Comparison of ENCODE assay signal across 1 cellular context in genomic region chr17:40320771-40321501, GRCh38.
TF ChIP-seq lines count a peak whose summit lies in the region.

No MANE protein-coding gene starts in this region.

TF ChIP-seq in K562, 482 proteins besides CTCF, POLR2A, EP300 and RAD21 (continued from another document):
- TF ChIP-seq MNT (conservative IDR thresholded peaks at IDR 0.05) (no peak), HEY1 (CRISPR knock-in tag; IDR thresholded peaks at IDR 0.05; ENCODE audit: borderline replicate concordance) (no peak), SMAD1 (IDR thresholded peaks at IDR 0.05; ENCODE audit: low read depth, low read length, partially characterized antibody) (no peak), ZNF133 (CRISPR knock-in tag; IDR thresholded peaks at IDR 0.05) (no peak), SMARCE1 (IDR thresholded peaks at IDR 0.05) (no peak), ZC3H11A (IDR thresholded peaks at IDR 0.05; ENCODE audit: low read depth, low read length) (no peak), ZBTB40 (IDR thresholded peaks at IDR 0.05) (no peak), ZBTB40 (CRISPR knock-in tag; IDR thresholded peaks at IDR 0.05) (no peak), POLR2H (tag; IDR thresholded peaks at IDR 0.05; ENCODE audit: low read depth) (no peak), MED1 (CRISPR knock-in tag; IDR thresholded peaks at IDR 0.05; ENCODE audit: borderline replicate concordance) (no peak), RBM39 (optimal IDR thresholded peaks at IDR 0.05; ENCODE audit: low read depth, low read length) (no peak), ZNF384 (IDR thresholded peaks at IDR 0.05; ENCODE audit: low read depth, low read length) (no peak), ZBTB2 (IDR thresholded peaks at IDR 0.05) (no peak), ZNF785 (CRISPR knock-in tag; IDR thresholded peaks at IDR 0.05) (no peak), VEZF1 (CRISPR knock-in tag; IDR thresholded peaks at IDR 0.05) (peak; percentile 46), ZBTB7A (IDR thresholded peaks at IDR 0.05; ENCODE audit: borderline replicate concordance, control insufficient read depth, low read depth, low read length) (peak; percentile 45; the same call in 1 of the 2 replicates), RBBP5 (IDR thresholded peaks at IDR 0.05; ENCODE audit: borderline replicate concordance, insufficient read depth, low read length, poor library complexity, severe bottlenecking) (peak; percentile 36), SMAD4 (CRISPR knock-in tag; conservative IDR thresholded peaks at IDR 0.05) (0 out of 2 replicates have a peak, but pooled peaks have one; percentile 54), SAFB (IDR thresholded peaks at IDR 0.05; ENCODE audit: borderline replicate concordance, low read depth, low read length) (no peak), HBP1 (CRISPR knock-in tag; IDR thresholded peaks at IDR 0.05) (no peak), ZNF280A (IDR thresholded peaks at IDR 0.05; ENCODE audit: low read depth, partially characterized antibody) (no peak), FOXJ2 (tag; IDR thresholded peaks at IDR 0.05) (no peak), NFIX (CRISPR knock-in tag; IDR thresholded peaks at IDR 0.05; ENCODE audit: low read depth) (no peak), C11orf30 (IDR thresholded peaks at IDR 0.05; ENCODE audit: low read depth) (no peak), ZNF583 (CRISPR knock-in tag; IDR thresholded peaks at IDR 0.05) (no peak), PTBP1 (IDR thresholded peaks at IDR 0.05; ENCODE audit: low read depth, low read length) (no peak), HNRNPK (IDR thresholded peaks at IDR 0.05; ENCODE audit: low read depth, low read length, poor library complexity, severe bottlenecking) (no peak), RBM14 (IDR thresholded peaks at IDR 0.05; ENCODE audit: borderline replicate concordance, insufficient read depth, low read depth, low read length) (no peak), ZFP91 (CRISPR knock-in tag; IDR thresholded peaks at IDR 0.05) (no peak), ZBTB17 (CRISPR knock-in tag; IDR thresholded peaks at IDR 0.05) (no peak), KAT2B (IDR thresholded peaks at IDR 0.05; ENCODE audit: low read depth, low read length) (no peak), PTRF (tag; IDR thresholded peaks at IDR 0.05) (no peak), XRCC5 (IDR thresholded peaks at IDR 0.05; ENCODE audit: low read depth, low read length) (no peak), ZNF212 (CRISPR knock-in tag; IDR thresholded peaks at IDR 0.05) (no peak), LCOR (CRISPR knock-in tag; IDR thresholded peaks at IDR 0.05) (no peak), HDAC1 (IDR thresholded peaks at IDR 0.05) (no peak), CBX5 (IDR thresholded peaks at IDR 0.05; ENCODE audit: borderline replicate concordance, low read depth) (no peak), ZNF431 (CRISPR knock-in tag; IDR thresholded peaks at IDR 0.05) (no peak), BRCA1 (IDR thresholded peaks at IDR 0.05) (no peak), BRCA1 (CRISPR knock-in tag; IDR thresholded peaks at IDR 0.05) (no peak), THRB (CRISPR knock-in tag; conservative IDR thresholded peaks at IDR 0.05) (no peak), EGR1 (conservative IDR thresholded peaks at IDR 0.05) (peak; percentile 71), ZBTB26 (CRISPR knock-in tag; IDR thresholded peaks at IDR 0.05) (no peak)
TF ChIP-seq in K562: peak in this region for 6.
